8 cellular contexts compared by ENCODE assay signal in genomic region chr7:118183586-118184391, GRCh38. TPM values are rescaled to one million over a fixed set of nuclear protein-coding genes. Genes with fewer than 3 reads are reported as not detected.
A peak's percentile ranks its signal among the peaks of the same experiment; 100 is the strongest.
DNase-seq lines count a peak whose midpoint lies in the region; ATAC-seq and TF ChIP-seq lines count a peak whose summit lies in the region.

LSM8 (plus strand) TSS chr7:118184164; CDS start chr7:118184224, 60 bp downstream.

- TF ChIP-seq CTCF in GM12864 (IDR thresholded peaks at IDR 0.05; ENCODE audit: low read depth, low read length, missing control alignments) (no peak), osteocyte (IDR thresholded peaks at IDR 0.05) (no peak)

- peak within 1 kb of the TSS; percentile 75 for H3K4me3 ChIP-seq in GM12864 (ENCODE audit: low read depth, low read length)
- H3K4me3 ChIP-seq in thymus (ENCODE audit: low read length), result peak within 1 kb of the TSS; percentile 79

- peaks cover 40% of the 10 kb centered on the region for H3K4me1 Mint-ChIP-seq in osteocyte (ENCODE audit: unreplicated experiment)

- H3K27ac ChIP-seq in thymus (ENCODE audit: low read depth), result peak within 1 kb of the TSS; percentile 94

- DNase-seq in GM12864 (ENCODE audit: low read depth) (peak; percentile 99), NCI-H1417 (lab: John Stamatoyannopoulos, UW) (peak; percentile 99 to 100 (median 99)), SW 1271 (lab: John Stamatoyannopoulos, UW) (peak; percentile 87 to 96), head of caudate nucleus (peak; percentile 92 to 98 (median 95)), osteocyte (ENCODE audit: extremely low spot score, unreplicated experiment) (peak; percentile 99)
- peak; percentile 92 for DNase-seq in activated naive CD8-positive, alpha-beta T cell treated with anti-CD3 and anti-CD28 coated beads, Interleukin-2, amount 50 U/mL, for 16 hours (ENCODE audit: low read depth, low spot score)

- H3K4me1 ChIP-seq in thymus (ENCODE audit: control insufficient read depth, insufficient read depth, low read length), result peaks cover 9% of the 10 kb centered on the region

- peaks cover 14% of the 10 kb centered on the region for H3K36me3 Mint-ChIP-seq in osteocyte (ENCODE audit: unreplicated experiment)

- peak within 1 kb of the TSS; percentile 95 for H3K4me3 Mint-ChIP-seq in osteocyte (ENCODE audit: unreplicated experiment)

- WGBS in thymus, result under 1% methylated on average over 64 of the region's 64 CpGs

- H3K9me3 Mint-ChIP-seq in osteocyte (ENCODE audit: unreplicated experiment), result no peaks in the 10 kb centered on the region

- H3K9me3 ChIP-seq in thymus (ENCODE audit: control insufficient read depth), result no peaks in the 10 kb centered on the region

- no peaks in the 10 kb centered on the region for H3K27me3 Mint-ChIP-seq in osteocyte (ENCODE audit: unreplicated experiment)

- H3K27me3 ChIP-seq in thymus (ENCODE audit: control insufficient read depth, insufficient read depth), result no peaks in the 10 kb centered on the region

- ATAC-seq in HG02759 (IDR thresholded peaks at IDR 0.05; ENCODE audit: unreplicated experiment), result peak; percentile 99

- H3K36me3 ChIP-seq in thymus (ENCODE audit: control insufficient read depth, insufficient read depth), result no peaks in the 10 kb centered on the region

- H3K27ac Mint-ChIP-seq in osteocyte (ENCODE audit: unreplicated experiment), result peak within 1 kb of the TSS; percentile 100

- intact Hi-C loops in head of caudate nucleus (cut with DNase I), result no loop called here

RNA-seq across cellular contexts. Expression of gene LSM8, which starts in this region (rescaled TPM):
- total RNA-seq in osteocyte, result 27.3 and 31.1 TPM in 2 replicates
- 73.6 TPM for polyA plus RNA-seq in thymus

Comparison
In these comparisons a context has a peak if more than half of its experiments do, and no peak if none do; other contexts are left out.
1. Peak in every context shown above with its lines: DNase-seq, ATAC-seq, H3K4me3 ChIP-seq and H3K27ac ChIP-seq.